In the genomic region with DNA sequence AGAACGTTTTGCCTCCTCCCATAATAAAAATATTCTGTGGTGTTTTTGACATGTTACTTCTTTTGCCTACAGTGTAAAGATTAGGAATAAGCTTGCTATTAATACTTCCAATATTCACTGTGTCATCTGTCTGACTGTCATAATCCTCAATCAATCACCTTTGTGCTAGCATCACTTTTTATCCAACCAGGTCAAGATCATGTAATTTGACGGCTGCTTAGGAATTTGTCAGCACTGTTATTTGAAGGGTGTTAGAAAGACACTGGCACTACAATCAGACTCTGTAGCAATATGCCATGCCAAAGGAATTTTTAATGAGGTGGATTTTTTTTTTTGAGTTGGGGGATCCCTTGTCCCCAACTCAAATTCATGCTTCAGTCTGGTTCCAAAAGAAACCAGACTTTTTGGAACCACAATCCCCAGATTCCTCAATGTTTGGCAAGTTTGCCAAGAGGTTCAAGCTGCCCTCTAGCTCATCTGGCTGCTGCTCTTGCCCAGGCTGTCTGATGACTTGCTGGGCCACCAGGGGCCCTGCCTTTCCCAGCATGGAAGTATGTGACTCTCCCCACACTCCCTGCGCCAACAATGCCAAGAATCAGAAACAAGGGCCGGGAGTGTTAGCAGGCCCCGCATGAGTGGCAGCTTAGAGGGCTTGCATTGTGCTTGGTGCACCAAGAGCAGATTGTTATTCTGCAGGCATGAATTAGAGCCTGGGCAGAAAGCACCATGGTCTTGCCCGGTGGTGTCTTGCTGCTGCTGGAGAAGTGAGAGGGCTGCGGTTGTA, we compare ENCODE assay signal across 10 cellular contexts. TPM values are rescaled to one million over a fixed set of nuclear protein-coding genes. Genes with fewer than 3 reads are reported as not detected.
DNase-seq lines count a peak whose midpoint lies in the region; ATAC-seq, FAIRE-seq and TF ChIP-seq lines count a peak whose summit lies in the region.
"Had no signal": no experiment of that assay in that cellular context is flagged by ENCODE, and none has a peak within 500 bp of the region (broad histone marks: within the 10 kb centered on the region; RNA-seq: fewer than 3 reads in every experiment).

No MANE protein-coding gene starts in this region.

- H3K36me3 ChIP-seq in SJSA1 (no peaks in the 10 kb centered on the region), neural cell (ENCODE audit: insufficient read depth, low read length) (no peaks in the 10 kb centered on the region), colonic mucosa (no peaks in the 10 kb centered on the region), right lobe of liver (no peaks in the 10 kb centered on the region)

- TF ChIP-seq RAD21 in A549 (conservative IDR thresholded peaks at IDR 0.05 in 1 of 2, IDR thresholded peaks at IDR 0.05 in 1 of 2), result 0 out of 5 replicates have a peak, but pooled peaks of 1 of the 2 experiments have one; percentile 4
- no peak for TF ChIP-seq RAD21 in neural cell (conservative IDR thresholded peaks at IDR 0.05)

- no peak for TF ChIP-seq CTCF in A549 (IDR thresholded peaks at IDR 0.05)
- no peak for TF ChIP-seq CTCF in neural cell (IDR thresholded peaks at IDR 0.05; ENCODE audit: poor library complexity, severe bottlenecking)
- no peak for TF ChIP-seq CTCF in colonic mucosa (IDR thresholded peaks at IDR 0.05)
- no peak for TF ChIP-seq CTCF in right lobe of liver (IDR thresholded peaks at IDR 0.05)

- POLR2A ChIA-PET in A549 (lab: Yijun Ruan, JAX), result interaction anchor here (0.9 to 5.7 kb wide), 4 partner anchors 22 to 414 kb away, joined by 3 to 47 read pairs (median 5); a partner anchor contains a TSS

- no peak for TF ChIP-seq EP300 in A549 (IDR thresholded peaks at IDR 0.05)
- peak; percentile 87 for TF ChIP-seq EP300 in neural cell (conservative IDR thresholded peaks at IDR 0.05; ENCODE audit: poor library complexity, severe bottlenecking)

- H3K4me1 ChIP-seq in A549 (peaks cover 60% of the 10 kb centered on the region), SJSA1 (replicated peaks) (peaks cover 47% of the 10 kb centered on the region), colonic mucosa (no peaks in the 10 kb centered on the region), right lobe of liver (no peaks in the 10 kb centered on the region)

- DNase-seq in A549 (ENCODE audit: low read depth in 1 of 2, low spot score in 1 of 2), result peak in 1 of 2 experiments; percentile 40
- peak in 1 of 2 experiments; percentile 27 for DNase-seq in SJSA1 (ENCODE audit: low read depth in 1 of 2, low spot score in 2 of 2)
- peak; percentile 51 for DNase-seq in fibroblast of peridontal ligament (ENCODE audit: extremely low read depth)
- DNase-seq in colonic mucosa, result no peak
- DNase-seq in right lobe of liver, result no peak
- DNase-seq: KBM-7; stimulated activated CD4-positive, alpha-beta T cell treated with anti-CD3 and anti-CD28 coated beads, Interleukin-1b, Interleukin-23, amount 100 ng/mL, for 48 hours had no signal

- no peak for TF ChIP-seq POLR2A in A549 (IDR thresholded peaks at IDR 0.05; ENCODE audit: low read length)
- no peak for TF ChIP-seq POLR2A in right lobe of liver (IDR thresholded peaks at IDR 0.05)

- H4K20me1 ChIP-seq in neural cell (ENCODE audit: insufficient read depth), result no peaks in the 10 kb centered on the region

- ATAC-seq in A549 (peak in 1 of 2 experiments; percentile 43; a peak in 3 of 6 replicates), right lobe of liver (no peak), HG02623 (IDR thresholded peaks at IDR 0.05; ENCODE audit: unreplicated experiment) (no peak), HG03378 (IDR thresholded peaks at IDR 0.05; ENCODE audit: unreplicated experiment) (no peak)

- peak overlapping the region; percentile 72 to 82 for H3K27ac ChIP-seq in A549
- H3K27ac ChIP-seq in SJSA1, result peak overlapping the region; percentile 81
- H3K27ac ChIP-seq in neural cell (ENCODE audit: low read length), result no peak overlapping the region
- no peak overlapping the region for H3K27ac ChIP-seq in colonic mucosa
- H3K27ac ChIP-seq in right lobe of liver, result no peak overlapping the region

- no peak overlapping the region for H3K9ac ChIP-seq in neural cell (ENCODE audit: low read length)
- H3K9ac ChIP-seq in colonic mucosa (ENCODE audit: low read depth in 2 of 2, low read length in 2 of 2), result no peak overlapping the region

- no peaks in the 10 kb centered on the region for H3F3A ChIP-seq in neural cell (ENCODE audit: insufficient read depth, low read length, poor library complexity, severe bottlenecking)

- H3K9me3 ChIP-seq in A549 (no peaks in the 10 kb centered on the region), SJSA1 (replicated peaks) (no peaks in the 10 kb centered on the region), neural cell (ENCODE audit: low read length) (no peaks in the 10 kb centered on the region), colonic mucosa (no peaks in the 10 kb centered on the region), right lobe of liver (no peaks in the 10 kb centered on the region)

- CTCF ChIA-PET in A549 (lab: Yijun Ruan, JAX), result interaction anchor here (0.6 to 4.7 kb wide), 14 partner anchors 10 to 400 kb away, joined by 3 to 21 read pairs (median 3); a partner anchor contains a TSS

- no peaks in the 10 kb centered on the region for H3K9me2 ChIP-seq in neural cell (ENCODE audit: insufficient read depth, low read length)

- FAIRE-seq in A549 (lab: Jason Lieb, UNC), result no peak

- H2AFZ ChIP-seq in neural cell (ENCODE audit: low read depth, low read length), result no peak overlapping the region

- 58% methylated on average over 7 of the region's 7 CpGs for WGBS in A549 (ENCODE audit: missing lambda C conversion rate)
- WGBS in right lobe of liver (ENCODE audit: insufficient coverage, low coverage, low lambda C conversion rate, missing lambda C conversion rate), result 75% methylated on average over 2 of the region's 7 CpGs

- H3K4me2 ChIP-seq in A549, result peak overlapping the region; percentile 73
- no peak overlapping the region for H3K4me2 ChIP-seq in neural cell (ENCODE audit: low read length)

- no peaks in the 10 kb centered on the region for H3K79me2 ChIP-seq in neural cell (replicated peaks; ENCODE audit: insufficient read depth, low read length)

- no peak overlapping the region for H3K4me3 ChIP-seq in A549
- H3K4me3 ChIP-seq in SJSA1, result no peak overlapping the region
- H3K4me3 ChIP-seq in neural cell (ENCODE audit: low read length), result no peak overlapping the region
- no peak overlapping the region for H3K4me3 ChIP-seq in colonic mucosa
- no peak overlapping the region for H3K4me3 ChIP-seq in right lobe of liver

- H3K27me3 ChIP-seq in SJSA1 (replicated peaks) (no peaks in the 10 kb centered on the region), neural cell (ENCODE audit: insufficient read depth, low read depth, low read length) (no peaks in the 10 kb centered on the region), colonic mucosa (no peaks in the 10 kb centered on the region), right lobe of liver (no peaks in the 10 kb centered on the region)

- intact Hi-C loops in colonic mucosa (cut with DNase I), result no loop called here
- intact Hi-C loops in right lobe of liver (cut with DNase I), result no loop called here

TF ChIP-seq in A549, 52 proteins besides CTCF, POLR2A, EP300 and RAD21:
- TF ChIP-seq, protein P1, sequence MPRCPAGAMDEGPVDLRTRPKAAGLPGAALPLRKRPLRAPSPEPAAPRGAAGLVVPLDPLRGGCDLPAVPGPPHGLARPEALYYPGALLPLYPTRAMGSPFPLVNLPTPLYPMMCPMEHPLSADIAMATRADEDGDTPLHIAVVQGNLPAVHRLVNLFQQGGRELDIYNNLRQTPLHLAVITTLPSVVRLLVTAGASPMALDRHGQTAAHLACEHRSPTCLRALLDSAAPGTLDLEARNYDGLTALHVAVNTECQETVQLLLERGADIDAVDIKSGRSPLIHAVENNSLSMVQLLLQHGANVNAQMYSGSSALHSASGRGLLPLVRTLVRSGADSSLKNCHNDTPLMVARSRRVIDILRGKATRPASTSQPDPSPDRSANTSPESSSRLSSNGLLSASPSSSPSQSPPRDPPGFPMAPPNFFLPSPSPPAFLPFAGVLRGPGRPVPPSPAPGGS (IDR thresholded peaks at IDR 0.05), result no peak
- TF ChIP-seq, protein P2, sequence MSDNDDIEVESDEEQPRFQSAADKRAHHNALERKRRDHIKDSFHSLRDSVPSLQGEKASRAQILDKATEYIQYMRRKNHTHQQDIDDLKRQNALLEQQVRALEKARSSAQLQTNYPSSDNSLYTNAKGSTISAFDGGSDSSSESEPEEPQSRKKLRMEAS (IDR thresholded peaks at IDR 0.05), result 0 out of 2 replicates have a peak, but pooled peaks have one; percentile 13
- TF ChIP-seq CEBPB (IDR thresholded peaks at IDR 0.05), result no peak
TF ChIP-seq in A549: peak in this region for 1.

RNA-seq across cellular contexts. Expression of a gene that starts 58.6 kb away (rescaled TPM):
- polyA plus RNA-seq in A549 (2011; rRNA removed) (13.8 and 13.9 TPM in 2 replicates), A549 (2017; fragmentation: RNase III; extraction: RNeasy Plus Mini Kit Qiagen cat#74134 plus additional on column Dnase treatment) (8.8 to 11.1 TPM (median 10.1 TPM) in 3 replicates), neural cell (11.9 and 15.3 TPM in 2 replicates)
- 3.2 and 4.0 TPM in 2 replicates for polyA plus RNA-seq in A549 (2012; cell fraction: cytosol; rRNA removed)
- 5.5 and 7.9 TPM in 2 replicates for polyA plus RNA-seq in A549 (2012; cell fraction: nucleus; rRNA removed)
- 27.4 and 34.4 TPM in 2 replicates for polyA minus RNA-seq in A549 (2011; rRNA and poly(A)+ RNA removed)
- 11.3 and 11.9 TPM in 2 replicates for total RNA-seq in SJSA1 (2014; rRNA removed; shearing (Covaris generic))
- polyA minus RNA-seq in neural cell, result 16.8 and 25.4 TPM in 2 replicates
- total RNA-seq in colonic mucosa (10 to 100 TPM; 16.7 to 31.7 TPM), right lobe of liver (10 to 100 TPM; 10.3 to 30.4 (median 13.2) TPM)

Comparison
In these comparisons a context has a peak if more than half of its experiments do, and no peak if none do; other contexts are left out.
1. H3K27ac ChIP-seq: peak in A549 (2 of 2) and SJSA1 (single experiment); none in neural cell (single experiment), colonic mucosa (single experiment) and right lobe of liver (0 of 3).